ENCODE assay signal across 8 cellular contexts in genomic region chr1:17119744-17120482, GRCh38. TPM values are rescaled to one million over a fixed set of nuclear protein-coding genes. Genes with fewer than 3 reads are reported as not detected.
A peak's percentile ranks its signal among the peaks of the same experiment; 100 is the strongest.
DNase-seq lines count a peak whose midpoint lies in the region; ATAC-seq and TF ChIP-seq lines count a peak whose summit lies in the region.

No MANE protein-coding gene starts in this region.

- H3K4me1 ChIP-seq in PC-9 (replicated peaks; ENCODE audit: insufficient read depth) (peaks cover 4% of the 10 kb centered on the region; the same call in 1 of the 2 replicates), iPS DF 6.9 (ENCODE audit: control insufficient read depth, insufficient read depth, low read length) (no peaks in the 10 kb centered on the region), stomach (peaks cover 11 to 48% (median 30%) of the 10 kb centered on the region in 4 donors)

- BruUV-seq in PC-9 (replicated peaks; lab: Mats Ljungman, UMichigan): no TSS peak

- H2AFZ ChIP-seq in PC-9: no peak overlapping the region

- 100% methylated on average over 2 of the region's 20 CpGs for WGBS in iPS DF 6.9 (ENCODE audit: insufficient coverage, insufficient read length)
- WGBS in stomach, 5 donors: 42 to 64% (median 58%) methylated on average over 19 to 20 of the region's 20 CpGs

- no peaks in the 10 kb centered on the region for H3K27me3 ChIP-seq in PC-9 (ENCODE audit: insufficient read depth, low read depth)
- H3K27me3 ChIP-seq in iPS DF 6.9 (ENCODE audit: control insufficient read depth, insufficient read depth, low read length): peaks cover 15% of the 10 kb centered on the region; the same call in 1 of the 2 replicates
- H3K27me3 ChIP-seq in stomach: peaks cover 0 to 57% (median 31%) of the 10 kb centered on the region in 3 donors

- no peak overlapping the region for H3K27ac ChIP-seq in PC-9
- no peak overlapping the region for H3K27ac ChIP-seq in iPS DF 6.9 (ENCODE audit: low read length)
- peak overlapping the region in 3 of 5 donors; percentile 26 to 82 (median 50) for H3K27ac ChIP-seq in stomach

- H3K9me3 ChIP-seq in PC-9 (ENCODE audit: insufficient read depth, low read depth) (no peaks in the 10 kb centered on the region), iPS DF 6.9 (ENCODE audit: control insufficient read depth, insufficient read depth, low read length) (no peaks in the 10 kb centered on the region), stomach (no peaks in the 10 kb centered on the region)

- DNase-seq in NCI-H82 (lab: John Stamatoyannopoulos, UW) (peak; percentile 28), NCI-H82 treated with DMSO at 0.1 percent for 48 hours (lab: John Stamatoyannopoulos, UW; ENCODE audit: unreplicated experiment) (no peak), PC-9 (no peak), iPS DF 6.9 (ENCODE audit: low read depth, low spot score) (no peak), stomach (no peak), SHP77 treated with DMSO at 0.1 percent for 48 hours (lab: John Stamatoyannopoulos, UW) (no peak), NCI-H1105 (lab: John Stamatoyannopoulos, UW) (no peak)

- H3K4me2 ChIP-seq in PC-9: peak overlapping the region; percentile 83

- TF ChIP-seq CTCF in PC-9 (conservative IDR thresholded peaks at IDR 0.05) (no peak), stomach (IDR thresholded peaks at IDR 0.05) (no peak)

- no peak for TF ChIP-seq EP300 in stomach (IDR thresholded peaks at IDR 0.05)

- POLR2A ChIA-PET in PC-9 (lab: Charles Lee; ENCODE audit: unreplicated experiment): interaction anchor here (0.7 kb wide), 1 partner anchor 87 kb away, joined by 7 read pairs; no protein-coding TSS in a partner anchor

- no peaks in the 10 kb centered on the region for H4K20me1 ChIP-seq in PC-9 (ENCODE audit: insufficient read depth)

- ATAC-seq in GM21528 (IDR thresholded peaks at IDR 0.05; ENCODE audit: low FRiP score, unreplicated experiment): no peak

- intact Hi-C loops in PC-9 (cut with micrococcal nuclease; ENCODE audit: unreplicated experiment): loop anchor here (1.0 kb wide), 1 partner anchor 39 kb away; no protein-coding TSS in a partner anchor
- intact Hi-C loops in stomach (cut with DNase I; ENCODE audit: low total_unique reads): loop anchor here (5.0 kb wide), 1 partner anchor 117 kb away; no protein-coding TSS in a partner anchor

- H3K9me2 ChIP-seq in PC-9 (ENCODE audit: insufficient read depth): no peaks in the 10 kb centered on the region

- H3K4me3 ChIP-seq in PC-9: peak overlapping the region; percentile 52
- peak overlapping the region; percentile 74; the same call in 1 of the 2 replicates for H3K4me3 ChIP-seq in iPS DF 6.9 (ENCODE audit: low read length)
- peak overlapping the region; percentile 33 to 51 (median 46) for H3K4me3 ChIP-seq in stomach

- TF ChIP-seq POLR2A in stomach (IDR thresholded peaks at IDR 0.05): no peak

- no peaks in the 10 kb centered on the region for H3F3A ChIP-seq in PC-9 (ENCODE audit: insufficient read depth, low read depth)

- H3K36me3 ChIP-seq in PC-9 (ENCODE audit: low read depth) (no peaks in the 10 kb centered on the region), iPS DF 6.9 (ENCODE audit: control insufficient read depth, insufficient read depth, low read length) (no peaks in the 10 kb centered on the region), stomach (no peaks in the 10 kb centered on the region)

- no peaks in the 10 kb centered on the region for H3K79me2 ChIP-seq in PC-9 (ENCODE audit: low read depth)

- CTCF ChIA-PET in PC-9 (lab: Charles Lee): interaction anchor here (0.7 kb wide), 1 partner anchor 293 kb away, joined by 5 read pairs; no protein-coding TSS in a partner anchor

RNA-seq across cellular contexts. Expression of gene PADI2, which starts 0.7 kb away (rescaled TPM):
- 14.0 and 16.7 TPM in 2 replicates for total RNA-seq in PC-9 (2021)
- total RNA-seq in stomach: 10 to 100 TPM in 1 of 5 donors, 1 to 10 TPM in 3, not detected in 1; 1.3 to 86.0 (median 3.9) TPM
- polyA plus RNA-seq in stomach: under 1 TPM; 0.31 to 0.50 (median 0.33) TPM

Comparison
In these comparisons a context has a peak if more than half of its experiments do, and no peak if none do; other contexts are left out.
1. H3K27ac ChIP-seq: peak in stomach (3 of 5); none in PC-9 (single experiment) and iPS DF 6.9 (single experiment).
2. Peak in every context shown above with its lines, with median percentiles within 50 percentile points of each other: H3K4me3 ChIP-seq.